Comparison of ENCODE assay signal across 8 cellular contexts in the genomic region with DNA sequence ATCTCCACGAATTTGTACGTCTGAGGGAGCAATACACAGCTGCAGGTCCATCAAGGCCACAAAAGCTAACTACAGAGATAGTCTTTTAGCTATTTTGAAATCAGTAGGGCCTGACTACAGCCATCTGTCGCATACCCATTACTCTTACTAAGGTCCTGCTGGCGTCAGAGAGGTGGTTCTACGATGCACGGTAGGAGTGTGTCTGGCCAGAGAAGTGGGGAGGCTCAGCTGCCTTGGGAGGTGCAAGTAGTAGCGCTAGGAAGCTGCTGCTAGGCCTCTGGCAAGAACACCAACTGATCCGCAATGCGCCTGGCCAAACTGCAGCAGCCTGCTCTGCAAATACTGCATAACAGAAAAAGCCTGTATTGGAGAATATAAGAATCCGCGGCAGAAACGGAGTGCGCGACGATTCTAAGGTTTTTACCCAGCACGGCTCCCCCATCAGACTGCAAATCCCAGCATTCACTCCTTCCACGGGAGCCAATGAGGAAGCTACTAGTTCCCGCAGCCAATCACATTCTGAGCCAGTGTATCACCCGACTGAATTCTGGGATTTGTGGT. TPM values are rescaled to one million over a fixed set of nuclear protein-coding genes. Genes with fewer than 3 reads are reported as not detected.
DNase-seq lines count a peak whose midpoint lies in the region; ATAC-seq and TF ChIP-seq lines count a peak whose summit lies in the region.

No MANE protein-coding gene starts in this region.

- in situ Hi-C loops in ACHN (cut with HindIII; ENCODE audit: low pct_ligation_motif_present, low pct_unique_long_range_greater_than_20kb, low sequenced_read_pairs): no loop called here

- peak; percentile 62 for ATAC-seq in GM18520 (IDR thresholded peaks at IDR 0.05; ENCODE audit: unreplicated experiment)
- peak; percentile 78 for ATAC-seq in HG03064 (IDR thresholded peaks at IDR 0.05; ENCODE audit: low read depth, unreplicated experiment)

- TF ChIP-seq CTCF in kidney epithelial cell (IDR thresholded peaks at IDR 0.05; ENCODE audit: insufficient read depth, low read length, poor library complexity, severe bottlenecking): no peak

- peak overlapping the region; percentile 65 for H3K4me3 ChIP-seq in kidney epithelial cell (ENCODE audit: low read depth, low read length)

- H3K36me3 ChIP-seq in kidney epithelial cell (ENCODE audit: control insufficient read depth, insufficient read depth, low read length): no peaks in the 10 kb centered on the region

- DNase-seq in ACHN (peak; percentile 100), NCI-H2227 (lab: John Stamatoyannopoulos, UW; ENCODE audit: unreplicated experiment) (peak; percentile 94), cerebellum (ENCODE audit: low spot score) (peak; percentile 91), kidney epithelial cell (ENCODE audit: low read depth) (peak; percentile 97)
- peak; percentile 87 for DNase-seq in activated CD4-positive, CD25-positive, alpha-beta regulatory T cell treated with anti-CD3 and anti-CD28 coated beads, Interleukin-2, amount 50 U/mL, for 16 hours (ENCODE audit: low read depth, low spot score)
- peak; percentile 78 to 82 for DNase-seq in stimulated activated CD4-positive, alpha-beta T cell treated with anti-CD3 and anti-CD28 coated beads, Interleukin-15, amount 100 ng/mL, for 48 hours (ENCODE audit: low read depth in 2 of 2)

- H3K27me3 ChIP-seq in kidney epithelial cell (ENCODE audit: control insufficient read depth, insufficient read depth, low read length): no peaks in the 10 kb centered on the region

RNA-seq across cellular contexts. Expression of a gene that starts 0.7 kb away (rescaled TPM):
- total RNA-seq in cerebellum: 215 TPM
- 68.9 and 70.4 TPM in 2 replicates for total RNA-seq in kidney epithelial cell

Comparison
In these comparisons a context has a peak if more than half of its experiments do, and no peak if none do; other contexts are left out.
1. Peak in every context shown above with its lines: DNase-seq, ATAC-seq and H3K4me3 ChIP-seq.